In genomic region chr12:131896811-131897270, GRCh38 we compare ENCODE assay signal across 8 cellular contexts. TPM values are rescaled to one million over a fixed set of nuclear protein-coding genes. Genes with fewer than 3 reads are reported as not detected.
DNase-seq lines count a peak whose midpoint lies in the region; ATAC-seq and TF ChIP-seq lines count a peak whose summit lies in the region.

No MANE protein-coding gene starts in this region.

- TF ChIP-seq CTCF in brain (conservative IDR thresholded peaks at IDR 0.05) (no peak), right lobe of liver (IDR thresholded peaks at IDR 0.05) (no peak), thyroid gland (IDR thresholded peaks at IDR 0.05) (no peak)

- no peaks in the 10 kb centered on the region for H3K27me3 Mint-ChIP-seq in T-helper 1 cell treated with Interleukin-12 subunit alpha and Interleukin-12 subunit beta and Interleukin-4 antibody, amounts not matched to agents 30 μg/mL and 1 μg/mL, for 36 hours (ENCODE audit: low read depth)
- no peaks in the 10 kb centered on the region for H3K27me3 Mint-ChIP-seq in brain

- no peaks in the 10 kb centered on the region for H3K36me3 Mint-ChIP-seq in T-helper 1 cell treated with Interleukin-12 subunit alpha and Interleukin-12 subunit beta and Interleukin-4 antibody, amounts not matched to agents 30 μg/mL and 1 μg/mL, for 36 hours (ENCODE audit: low read depth)
- H3K36me3 Mint-ChIP-seq in brain = peaks cover 21% of the 10 kb centered on the region

- intact Hi-C loops in right lobe of liver (cut with DNase I) = no loop called here
- intact Hi-C loops in thyroid gland (cut with DNase I) = no loop called here

- H3K9me3 ChIP-seq in right lobe of liver (no peaks in the 10 kb centered on the region), thyroid gland (no peaks in the 10 kb centered on the region)

- no peak overlapping the region for H3K27ac Mint-ChIP-seq in T-helper 1 cell treated with Interleukin-12 subunit alpha and Interleukin-12 subunit beta and Interleukin-4 antibody, amounts not matched to agents 30 μg/mL and 1 μg/mL, for 36 hours
- H3K27ac Mint-ChIP-seq in brain = peak overlapping the region in 4 of 5 experiments; percentile 49 to 76 (median 70)

- 40% methylated on average over 8 of the region's 14 CpGs for WGBS in right lobe of liver (ENCODE audit: insufficient coverage, low coverage, low lambda C conversion rate, missing lambda C conversion rate)
- 60 to 75% methylated on average over 10 to 13 of the region's 14 CpGs for WGBS in thyroid gland, 2 donors

- H3K27ac ChIP-seq in right lobe of liver = peak overlapping the region; percentile 95 to 100 (median 100)
- peak overlapping the region; percentile 89 to 99 (median 98) for H3K27ac ChIP-seq in thyroid gland

- no peaks in the 10 kb centered on the region for H3K27me3 ChIP-seq in right lobe of liver
- H3K27me3 ChIP-seq in thyroid gland = no peaks in the 10 kb centered on the region

- H3K4me3 Mint-ChIP-seq in T-helper 1 cell treated with Interleukin-12 subunit alpha and Interleukin-12 subunit beta and Interleukin-4 antibody, amounts not matched to agents 30 μg/mL and 1 μg/mL, for 36 hours = peak overlapping the region; percentile 28
- peak overlapping the region; percentile 59 to 93 (median 78) for H3K4me3 Mint-ChIP-seq in brain

- H3K36me3 ChIP-seq in right lobe of liver (peaks cover 0 to 4% (median 0%) of the 10 kb centered on the region in 4 donors), thyroid gland (peaks cover 0 to 6% of the 10 kb centered on the region in 2 donors)

- H3K4me1 ChIP-seq in right lobe of liver (peaks cover 0 to 11% (median 4%) of the 10 kb centered on the region in 4 donors), thyroid gland (peaks cover 17 to 30% of the 10 kb centered on the region in 2 donors)

- H3K9me3 Mint-ChIP-seq in T-helper 1 cell treated with Interleukin-12 subunit alpha and Interleukin-12 subunit beta and Interleukin-4 antibody, amounts not matched to agents 30 μg/mL and 1 μg/mL, for 36 hours = no peaks in the 10 kb centered on the region
- H3K9me3 Mint-ChIP-seq in brain = peaks cover 0 to 4% (median 0%) of the 10 kb centered on the region in 5 experiments

- DNase-seq in T-helper 1 cell (no peak), right lobe of liver (no peak), thyroid gland (no peak)

- ATAC-seq in right lobe of liver (peak in 3 of 4 donors; percentile 66 to 73 (median 70)), HG03108 (IDR thresholded peaks at IDR 0.05; ENCODE audit: unreplicated experiment) (no peak), HG02884 (IDR thresholded peaks at IDR 0.05; ENCODE audit: unreplicated experiment) (no peak), GM21390 (IDR thresholded peaks at IDR 0.05; ENCODE audit: unreplicated experiment) (no peak)

- peaks cover 6% of the 10 kb centered on the region for H3K4me1 Mint-ChIP-seq in T-helper 1 cell treated with Interleukin-12 subunit alpha and Interleukin-12 subunit beta and Interleukin-4 antibody, amounts not matched to agents 30 μg/mL and 1 μg/mL, for 36 hours (ENCODE audit: low read depth)
- peaks cover 36% of the 10 kb centered on the region for H3K4me1 Mint-ChIP-seq in brain

- H3K4me3 ChIP-seq in right lobe of liver = peak overlapping the region in 2 of 3 donors; percentile 67 to 76
- peak overlapping the region in 1 of 3 donors; percentile 60 for H3K4me3 ChIP-seq in thyroid gland (replicated peaks in 1 of 3)

- TF ChIP-seq POLR2A in right lobe of liver (IDR thresholded peaks at IDR 0.05) (no peak), thyroid gland (IDR thresholded peaks at IDR 0.05) (no peak)

RNA-seq across cellular contexts. Expression of gene ULK1, which starts 2.4 kb away (rescaled TPM):
- polyA plus RNA-seq in brain (ENCODE audit: insufficient read depth, low read depth, low replicate concordance) = 32.7 TPM
- total RNA-seq in right lobe of liver (10 to 100 TPM; 14.5 to 39.0 (median 20.5) TPM), thyroid gland (10 to 100 TPM; 21.1 to 27.7 (median 21.7) TPM)

RNA-seq across cellular contexts. Expression of gene PUS1, which starts 32.2 kb away (rescaled TPM):
- polyA plus RNA-seq in brain (ENCODE audit: insufficient read depth, low read depth, low replicate concordance) = 4.4 TPM
- total RNA-seq in right lobe of liver (10 to 100 TPM; 14.7 to 23.1 (median 17.7) TPM), thyroid gland (10 to 100 TPM; 10.9 to 23.6 (median 16.4) TPM)

RNA-seq across cellular contexts. Expression of gene EP400, which starts 52.9 kb away (rescaled TPM):
- 25.1 TPM for polyA plus RNA-seq in brain (ENCODE audit: insufficient read depth, low read depth, low replicate concordance)
- total RNA-seq in right lobe of liver = 10 to 100 TPM; 10.9 to 16.3 (median 13.3) TPM
- 10 to 100 TPM; 22.1 to 51.8 (median 25.4) TPM for total RNA-seq in thyroid gland

Comparison
In these comparisons a context has a peak if more than half of its experiments do, and no peak if none do; other contexts are left out.
1. ATAC-seq: peak in right lobe of liver (3 of 4); none in HG03108 (single experiment), HG02884 (single experiment) and GM21390 (single experiment).